10 cellular contexts compared by ENCODE assay signal in genomic region chr6:158662607-158663464, GRCh38. TPM values are rescaled to one million over a fixed set of nuclear protein-coding genes. Genes with fewer than 3 reads are reported as not detected.
A peak's percentile ranks its signal among the peaks of the same experiment; 100 is the strongest.
DNase-seq lines count a peak whose midpoint lies in the region; ATAC-seq and TF ChIP-seq lines count a peak whose summit lies in the region.
"Had no signal": no experiment of that assay in that cellular context is flagged by ENCODE, and none has a peak within 500 bp of the region (broad histone marks: within the 10 kb centered on the region; RNA-seq: fewer than 3 reads in every experiment).

No MANE protein-coding gene starts in this region.

- peak overlapping the region; percentile 71 for H3K27ac Mint-ChIP-seq in activated naive CD4-positive, alpha-beta T cell treated with anti-CD3 and anti-CD28 coated beads for 36 hours
- H3K27ac Mint-ChIP-seq in activated T-cell treated with anti-CD3 and anti-CD28 coated beads, Interleukin-2, amount 50 U/mL, for 72 hours = peak overlapping the region; percentile 90
- H3K27ac Mint-ChIP-seq in type B pancreatic cell = peak overlapping the region; percentile 94

- no peak for ATAC-seq in activated T-cell treated with anti-CD3 and anti-CD28 coated beads, Interleukin-2, amount 50 U/mL, for 72 hours (replicated peaks in 1 of 2)
- no peak for ATAC-seq in left colon
- no peak for ATAC-seq in GM18520 (IDR thresholded peaks at IDR 0.05; ENCODE audit: unreplicated experiment)
- ATAC-seq: HCT116 had no signal

- peak overlapping the region; percentile 60 for H3K4me3 Mint-ChIP-seq in activated naive CD4-positive, alpha-beta T cell treated with anti-CD3 and anti-CD28 coated beads for 36 hours
- H3K4me3 Mint-ChIP-seq in activated T-cell treated with anti-CD3 and anti-CD28 coated beads, Interleukin-2, amount 50 U/mL, for 72 hours = peak overlapping the region; percentile 59 to 66
- H3K4me3 Mint-ChIP-seq in type B pancreatic cell = peak overlapping the region; percentile 84

- CTCF ChIA-PET in activated naive CD4-positive, alpha-beta T cell treated with anti-CD3 and anti-CD28 coated beads for 36 hours (lab: Charles Lee) = interaction anchor here (0.5 to 5.4 kb wide), 10 partner anchors 9 to 309 kb away, joined by 3 to 44 read pairs (median 3); partner anchors contain the start of gene SYTL3

- H3K27me3 Mint-ChIP-seq in activated naive CD4-positive, alpha-beta T cell treated with anti-CD3 and anti-CD28 coated beads for 36 hours (ENCODE audit: low read depth) = no peaks in the 10 kb centered on the region
- H3K27me3 Mint-ChIP-seq in activated T-cell treated with anti-CD3 and anti-CD28 coated beads, Interleukin-2, amount 50 U/mL, for 72 hours (ENCODE audit: low read depth) = no peaks in the 10 kb centered on the region
- H3K27me3 Mint-ChIP-seq in type B pancreatic cell = no peaks in the 10 kb centered on the region

- DNase-seq in activated naive CD4-positive, alpha-beta T cell treated with anti-CD3 and anti-CD28 coated beads for 36 hours = no peak
- DNase-seq in activated naive CD4-positive, alpha-beta T cell treated with Interleukin-2 at 50 U/mL for 16 hours = no peak
- no peak for DNase-seq in activated T-cell treated with anti-CD3 and anti-CD28 coated beads, Interleukin-2, amount 50 U/mL, for 72 hours
- DNase-seq in left colon (peak; percentile 17 to 23), type B pancreatic cell (ENCODE audit: extremely low spot score, unreplicated experiment) (no peak), Ammon's horn (ENCODE audit: low spot score) (no peak), GM10266 (ENCODE audit: extremely low spot score) (no peak)
- DNase-seq: kidney had no signal

- no peak for TF ChIP-seq CTCF in type B pancreatic cell (conservative IDR thresholded peaks at IDR 0.05)
- no peak for TF ChIP-seq CTCF in GM10266 (IDR thresholded peaks at IDR 0.05; ENCODE audit: control insufficient read depth, insufficient read depth, low read depth, missing control alignments)

- intact Hi-C loops in activated naive CD4-positive, alpha-beta T cell treated with anti-CD3 and anti-CD28 coated beads for 36 hours (cut with micrococcal nuclease) = no loop called here
- intact Hi-C loops in left colon (cut with DNase I, micrococcal nuclease) = no loop called here

- H3K36me3 Mint-ChIP-seq in activated naive CD4-positive, alpha-beta T cell treated with anti-CD3 and anti-CD28 coated beads for 36 hours (ENCODE audit: low read depth) = peaks cover 72% of the 10 kb centered on the region
- peaks cover 24 to 43% of the 10 kb centered on the region in 2 donors for H3K36me3 Mint-ChIP-seq in activated T-cell treated with anti-CD3 and anti-CD28 coated beads, Interleukin-2, amount 50 U/mL, for 72 hours (ENCODE audit: insufficient read depth in 2 of 2)
- no peaks in the 10 kb centered on the region for H3K36me3 Mint-ChIP-seq in type B pancreatic cell

- no peaks in the 10 kb centered on the region for H3K9me3 Mint-ChIP-seq in activated naive CD4-positive, alpha-beta T cell treated with anti-CD3 and anti-CD28 coated beads for 36 hours
- H3K9me3 Mint-ChIP-seq in activated T-cell treated with anti-CD3 and anti-CD28 coated beads, Interleukin-2, amount 50 U/mL, for 72 hours = no peaks in the 10 kb centered on the region
- H3K9me3 Mint-ChIP-seq in type B pancreatic cell = no peaks in the 10 kb centered on the region

- peaks cover 56% of the 10 kb centered on the region for H3K4me1 Mint-ChIP-seq in activated naive CD4-positive, alpha-beta T cell treated with anti-CD3 and anti-CD28 coated beads for 36 hours (ENCODE audit: low read depth)
- peaks cover 45% of the 10 kb centered on the region for H3K4me1 Mint-ChIP-seq in activated T-cell treated with anti-CD3 and anti-CD28 coated beads, Interleukin-2, amount 50 U/mL, for 72 hours (ENCODE audit: low read depth)
- peaks cover 36% of the 10 kb centered on the region for H3K4me1 Mint-ChIP-seq in type B pancreatic cell (ENCODE audit: unreplicated experiment)

RNA-seq across cellular contexts. Expression of gene SYTL3, which starts 13.0 kb away (rescaled TPM):
- total RNA-seq in activated naive CD4-positive, alpha-beta T cell treated with anti-CD3 and anti-CD28 coated beads for 36 hours = 100 to 1,000 TPM; 115 to 120 TPM
- total RNA-seq in activated T-cell treated with anti-CD3 and anti-CD28 coated beads, Interleukin-2, amount 50 U/mL, for 72 hours = 100 to 1,000 TPM; 267 to 353 TPM
- total RNA-seq in left colon (1 to 10 TPM; 2.6 to 2.7 TPM), type B pancreatic cell (ENCODE audit: low replicate concordance) (2.2 and 2.8 TPM in 2 replicates)

RNA-seq across cellular contexts. Expression of gene DYNLT1, which starts 18.3 kb away (rescaled TPM):
- total RNA-seq in activated naive CD4-positive, alpha-beta T cell treated with anti-CD3 and anti-CD28 coated beads for 36 hours = 100 to 1,000 TPM in 1 of 2 experiments, 10 to 100 TPM in 1; 99.1 to 107 TPM
- total RNA-seq in activated T-cell treated with anti-CD3 and anti-CD28 coated beads, Interleukin-2, amount 50 U/mL, for 72 hours = 100 to 1,000 TPM; 111 to 127 TPM
- total RNA-seq in left colon (100 to 1,000 TPM; 142 to 178 TPM), type B pancreatic cell (ENCODE audit: low replicate concordance) (138 and 149 TPM in 2 replicates)

Comparison
In these comparisons a context has a peak if more than half of its experiments do, and no peak if none do; other contexts are left out.
1. DNase-seq: peak in left colon (2 of 2); none in activated naive CD4-positive, alpha-beta T cell treated with anti-CD3 and anti-CD28 coated beads for 36 hours (single experiment), activated naive CD4-positive, alpha-beta T cell treated with Interleukin-2 at 50 U/mL for 16 hours (single experiment), activated T-cell treated with anti-CD3 and anti-CD28 coated beads, Interleukin-2, amount 50 U/mL, for 72 hours (0 of 2), type B pancreatic cell (single experiment), Ammon's horn (single experiment) and GM10266 (single experiment).
2. RNA of gene SYTL3, which starts 13.0 kb away (total RNA-seq): 267 to 353 TPM in activated T-cell treated with anti-CD3 and anti-CD28 coated beads, Interleukin-2, amount 50 U/mL, for 72 hours and 115 to 120 TPM in activated naive CD4-positive, alpha-beta T cell treated with anti-CD3 and anti-CD28 coated beads for 36 hours; 2.6 to 2.7 TPM in left colon and 2.2 to 2.8 TPM in type B pancreatic cell; every median in the first group is over 10 times any median in the second.
3. Peak in every context shown above with its lines, with median percentiles within 50 percentile points of each other: H3K27ac Mint-ChIP-seq and H3K4me3 Mint-ChIP-seq.